In genomic region chr1:177645491-177645890, GRCh38 we compare ENCODE assay signal across 1 cellular context.
TF ChIP-seq lines count a peak whose summit lies in the region.

No MANE protein-coding gene starts in this region.

TF ChIP-seq in H1, 55 proteins besides CTCF, POLR2A, EP300 and RAD21 (continued from another document):
- TF ChIP-seq CHD7 (IDR thresholded peaks at IDR 0.05; ENCODE audit: insufficient replicate concordance, low read length) (no peak), RFX5 (IDR thresholded peaks at IDR 0.05; ENCODE audit: borderline replicate concordance, low read depth, low read length) (no peak), HDAC6 (IDR thresholded peaks at IDR 0.05; ENCODE audit: low read depth, low read length) (no peak), BRCA1 (IDR thresholded peaks at IDR 0.05; ENCODE audit: low read depth, low read length) (no peak), TBP (IDR thresholded peaks at IDR 0.05; ENCODE audit: low read depth, low read length) (no peak)
